In genomic region chr16:2211923-2212347, GRCh38 we compare ENCODE assay signal across 2 cellular contexts.
TF ChIP-seq lines count a peak whose summit lies in the region.

No MANE protein-coding gene starts in this region.

TF ChIP-seq in IMR-90, 13 proteins besides CTCF, POLR2A, EP300 and RAD21:
- TF ChIP-seq USF2 (IDR thresholded peaks at IDR 0.05; ENCODE audit: low read depth, low read length) (no peak), RFX5 (IDR thresholded peaks at IDR 0.05; ENCODE audit: low read depth, low read length) (no peak), MXI1 (IDR thresholded peaks at IDR 0.05; ENCODE audit: borderline replicate concordance, low read depth, low read length) (no peak), CEBPB (IDR thresholded peaks at IDR 0.05; ENCODE audit: low read depth, low read length) (no peak), RCOR1 (IDR thresholded peaks at IDR 0.05; ENCODE audit: insufficient replicate concordance, low read length) (no peak), MAFK (IDR thresholded peaks at IDR 0.05; ENCODE audit: low read depth, low read length) (no peak), SMC3 (IDR thresholded peaks at IDR 0.05; ENCODE audit: low read depth, low read length) (no peak), NFE2L2 (IDR thresholded peaks at IDR 0.05; ENCODE audit: low read depth, low read length) (no peak), ELK1 (IDR thresholded peaks at IDR 0.05; ENCODE audit: borderline replicate concordance, low read depth, low read length) (no peak), CHD1 (IDR thresholded peaks at IDR 0.05; ENCODE audit: low read depth, low read length) (no peak), FOS (IDR thresholded peaks at IDR 0.05; ENCODE audit: low read depth, low read length) (no peak), BHLHE40 (IDR thresholded peaks at IDR 0.05; ENCODE audit: low read depth, low read length) (no peak), MAZ (IDR thresholded peaks at IDR 0.05; ENCODE audit: borderline replicate concordance, low read depth, low read length) (no peak)

TF ChIP-seq in GM12878, 131 proteins besides CTCF, POLR2A, EP300 and RAD21:
- TF ChIP-seq SMAD5 (IDR thresholded peaks at IDR 0.05; ENCODE audit: low read depth) (peak; percentile 43; the same call in 1 of the 2 replicates), CBFB (IDR thresholded peaks at IDR 0.05; ENCODE audit: low read depth) (no peak), RELA (IDR thresholded peaks at IDR 0.05; ENCODE audit: borderline replicate concordance, partially characterized antibody) (no peak), CEBPB (IDR thresholded peaks at IDR 0.05; ENCODE audit: borderline replicate concordance in 1 of 2, low read depth in 2 of 2, low read length in 2 of 2) (no peak), POLR2AphosphoS2 (IDR thresholded peaks at IDR 0.05; ENCODE audit: low read depth, low read length) (0 out of 2 replicates have a peak, but pooled peaks have one; percentile 22)
